8 cellular contexts compared by ENCODE assay signal in the genomic region with DNA sequence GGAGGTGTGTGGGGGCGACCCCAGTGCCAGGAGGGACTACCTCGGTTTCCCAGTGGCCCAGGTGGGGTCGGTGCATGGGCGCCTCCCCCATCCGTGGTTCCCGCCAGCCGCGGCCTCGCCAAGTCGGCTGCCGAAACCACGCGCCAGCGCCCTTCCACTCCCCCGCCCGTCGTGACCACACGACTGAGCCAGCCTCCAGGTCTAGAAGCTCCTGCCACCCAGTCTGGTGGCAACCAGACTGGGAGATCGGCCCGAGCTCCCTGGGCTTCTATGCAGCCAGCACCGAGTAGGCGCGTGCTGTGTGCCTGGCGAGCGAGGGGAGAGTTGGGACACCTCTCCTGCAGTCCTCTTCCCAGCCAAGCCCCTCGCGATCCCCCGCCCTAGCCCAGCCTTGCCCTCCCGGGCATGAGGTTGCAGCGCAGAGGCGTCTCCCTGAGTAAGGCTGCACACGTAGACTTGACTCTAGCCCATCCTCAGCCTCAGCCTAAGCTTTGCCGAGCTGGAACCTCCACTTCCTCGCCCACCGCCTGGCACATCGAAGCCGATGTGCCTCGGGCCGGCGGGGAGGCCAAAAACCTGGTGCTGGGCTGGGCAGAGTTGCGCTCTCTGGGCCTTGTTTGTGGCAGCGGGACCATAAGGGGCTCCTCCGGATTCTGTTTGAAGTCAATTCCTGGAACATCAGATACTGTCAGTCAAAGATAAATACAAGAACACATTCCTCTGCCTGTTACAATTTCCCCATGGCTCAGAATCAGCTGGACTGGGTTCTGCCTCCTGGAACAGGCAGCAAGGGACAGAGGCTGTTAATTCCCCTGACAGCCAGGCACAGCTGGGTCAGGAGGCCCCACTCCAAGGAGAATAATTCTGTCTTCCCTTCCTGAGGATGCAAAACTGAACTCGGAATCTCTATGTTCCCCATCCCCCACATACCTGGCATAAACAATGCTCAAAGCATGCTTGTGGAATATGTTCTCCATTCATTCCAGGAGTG. TPM values are rescaled to one million over a fixed set of nuclear protein-coding genes. Genes with fewer than 3 reads are reported as not detected.
A peak's percentile ranks its signal among the peaks of the same experiment; 100 is the strongest.
DNase-seq lines count a peak whose midpoint lies in the region; ATAC-seq and TF ChIP-seq lines count a peak whose summit lies in the region.

No MANE protein-coding gene starts in this region.

- no peaks in the 10 kb centered on the region for H3K36me3 ChIP-seq in colonic mucosa
- no peaks in the 10 kb centered on the region for H3K36me3 ChIP-seq in muscle layer of colon (ENCODE audit: insufficient read depth, low read length)
- H3K36me3 ChIP-seq in upper lobe of left lung: no peaks in the 10 kb centered on the region

- peak overlapping the region; percentile 60 for H3K4me3 ChIP-seq in AG04450 (ENCODE audit: low read depth, low read length)
- H3K4me3 ChIP-seq in colonic mucosa: peak overlapping the region; percentile 42
- peak overlapping the region; percentile 35 to 54 for H3K4me3 ChIP-seq in muscle layer of colon (ENCODE audit: low read depth in 1 of 2, low read length in 2 of 2)
- H3K4me3 ChIP-seq in upper lobe of left lung: peak overlapping the region in 3 of 4 donors; percentile 48 to 58 (median 57)

- POLR2A ChIA-PET in AG04450 (lab: Yijun Ruan, JAX): interaction anchor here (0.6 to 1.0 kb wide), 2 partner anchors 12 to 20 kb away, joined by 4 read pairs; no protein-coding TSS in a partner anchor

- ATAC-seq in upper lobe of left lung (ENCODE audit: low FRiP score in 2 of 2) (peak in 1 of 2 donors; percentile 39), HG03175 (IDR thresholded peaks at IDR 0.05; ENCODE audit: unreplicated experiment) (no peak), GM18498 (IDR thresholded peaks at IDR 0.05; ENCODE audit: unreplicated experiment) (no peak)

- intact Hi-C loops in colonic mucosa (cut with DNase I): no loop called here

- TF ChIP-seq CTCF in AG04450 (IDR thresholded peaks at IDR 0.05; ENCODE audit: low read depth, low read length): no peak
- no peak for TF ChIP-seq CTCF in colonic mucosa (IDR thresholded peaks at IDR 0.05)
- no peak for TF ChIP-seq CTCF in upper lobe of left lung (IDR thresholded peaks at IDR 0.05)

- H3K4me1 ChIP-seq in colonic mucosa (no peaks in the 10 kb centered on the region), muscle layer of colon (ENCODE audit: insufficient read depth, low read length) (peaks cover 11% of the 10 kb centered on the region), upper lobe of left lung (peaks cover 21 to 26% (median 25%) of the 10 kb centered on the region in 4 donors)

- H3K9ac ChIP-seq in colonic mucosa (ENCODE audit: low read depth in 2 of 2, low read length in 2 of 2): no peak overlapping the region
- H3K9ac ChIP-seq in muscle layer of colon (ENCODE audit: low read length): no peak overlapping the region

- H3K27ac ChIP-seq in AG04450 (ENCODE audit: low read depth, low read length): no peak overlapping the region
- no peak overlapping the region for H3K27ac ChIP-seq in colonic mucosa
- H3K27ac ChIP-seq in muscle layer of colon (ENCODE audit: low read depth, low read length): peak overlapping the region; percentile 41
- no peak overlapping the region for H3K27ac ChIP-seq in upper lobe of left lung

- H3K9me3 ChIP-seq in AG04450 (ENCODE audit: control insufficient read depth, insufficient read depth, low read length): no peaks in the 10 kb centered on the region; the same call in 1 of the 2 replicates
- H3K9me3 ChIP-seq in colonic mucosa: no peaks in the 10 kb centered on the region
- H3K9me3 ChIP-seq in muscle layer of colon (ENCODE audit: low read length): no peaks in the 10 kb centered on the region
- H3K9me3 ChIP-seq in upper lobe of left lung: no peaks in the 10 kb centered on the region

- no peak for TF ChIP-seq EP300 in upper lobe of left lung (IDR thresholded peaks at IDR 0.05)

- 16 to 20% methylated on average over 12 to 29 of the region's 44 CpGs for WGBS in upper lobe of left lung, 2 donors

- no peak for DNase-seq in AG04450 (ENCODE audit: low read depth, low spot score)
- peak; percentile 19 for DNase-seq in T-helper 9 cell
- no peak for DNase-seq in colonic mucosa
- DNase-seq in upper lobe of left lung: peak in 1 of 2 donors; percentile 81
- no peak for DNase-seq in middle frontal gyrus (ENCODE audit: extremely low spot score, low spot score)

- no peak for TF ChIP-seq POLR2A in upper lobe of left lung (IDR thresholded peaks at IDR 0.05)

- CTCF ChIA-PET in AG04450 (lab: Charles Lee): no interaction called here

- peaks cover 27% of the 10 kb centered on the region for H3K27me3 ChIP-seq in AG04450 (ENCODE audit: control insufficient read depth, insufficient read depth, low read length)
- peaks cover 15% of the 10 kb centered on the region for H3K27me3 ChIP-seq in colonic mucosa
- peaks cover 0 to 14% of the 10 kb centered on the region in 2 donors for H3K27me3 ChIP-seq in muscle layer of colon (ENCODE audit: control insufficient read depth in 1 of 2, insufficient read depth in 2 of 2, low read length in 2 of 2)
- H3K27me3 ChIP-seq in upper lobe of left lung: peaks cover 0 to 19% (median 9%) of the 10 kb centered on the region in 4 donors

RNA-seq across cellular contexts. Expression of a gene that starts 1.5 kb away (rescaled TPM):
- 0.06 and 0.10 TPM in 2 replicates for polyA plus RNA-seq in AG04450 (2011; rRNA removed)
- 0.14 and 0.30 TPM in 2 replicates for polyA minus RNA-seq in AG04450 (2011; rRNA and poly(A)+ RNA removed)
- total RNA-seq in colonic mucosa (1 to 10 TPM; 4.6 to 8.0 TPM), upper lobe of left lung (1 to 10 TPM in 4 of 6 donors, under 1 TPM in 2; 0.89 to 5.4 (median 2.5) TPM)

RNA-seq across cellular contexts. Expression of a gene that starts 33.8 kb away (rescaled TPM):
- 34.4 and 40.7 TPM in 2 replicates for polyA plus RNA-seq in AG04450 (2011; rRNA removed)
- polyA minus RNA-seq in AG04450 (2011; rRNA and poly(A)+ RNA removed): 26.2 and 29.5 TPM in 2 replicates
- total RNA-seq in colonic mucosa: 10 to 100 TPM in 1 of 2 donors, 1 to 10 TPM in 1; 9.9 to 23.6 TPM
- 10 to 100 TPM in 3 of 6 donors, 1 to 10 TPM in 3; 2.2 to 21.7 (median 11.9) TPM for total RNA-seq in upper lobe of left lung

RNA-seq across cellular contexts. Expression of a gene that starts 45.0 kb away (rescaled TPM):
- 59.7 and 60.4 TPM in 2 replicates for polyA plus RNA-seq in AG04450 (2011; rRNA removed)
- polyA minus RNA-seq in AG04450 (2011; rRNA and poly(A)+ RNA removed): 33.6 and 37.3 TPM in 2 replicates
- total RNA-seq in colonic mucosa (10 to 100 TPM; 46.3 to 49.5 TPM), upper lobe of left lung (10 to 100 TPM; 22.0 to 60.8 (median 42.5) TPM)
